In genomic region chr14:50342211-50343080, GRCh38 we compare ENCODE assay signal across 8 cellular contexts. TPM values are rescaled to one million over a fixed set of nuclear protein-coding genes. Genes with fewer than 3 reads are reported as not detected.
DNase-seq lines count a peak whose midpoint lies in the region; ATAC-seq and TF ChIP-seq lines count a peak whose summit lies in the region.

No MANE protein-coding gene starts in this region.

- H3K4me3 ChIP-seq in body of pancreas (no peak overlapping the region), skin epidermis (peak overlapping the region in 1 of 7 experiments; percentile 11)

- no peak for TF ChIP-seq POLR2A in body of pancreas (IDR thresholded peaks at IDR 0.05)

- no peaks in the 10 kb centered on the region for H3K27me3 ChIP-seq in body of pancreas

- peak in 4 of 7 experiments; percentile 28 to 37 (median 34) for TF ChIP-seq CTCF in body of pancreas (IDR thresholded peaks at IDR 0.05)

- no peaks in the 10 kb centered on the region for H3K9me3 ChIP-seq in body of pancreas

- intact Hi-C loops in body of pancreas (cut with DNase I), result no loop called here

- H3K4me1 ChIP-seq in body of pancreas, result peaks cover 6% of the 10 kb centered on the region

- WGBS in body of pancreas, 2 donors, result 16 to 25% methylated on average over 8 of the region's 8 CpGs

- DNase-seq in GM03348 (ENCODE audit: low spot score) (peak; percentile 84), RPMI7951 (ENCODE audit: low read depth) (peak; percentile 82), body of pancreas (peak; percentile 37 to 53 (median 50)), iPS-NIHi11 (ENCODE audit: low spot score) (peak; percentile 59)
- no peak for DNase-seq in activated CD4-positive, CD25-positive, alpha-beta regulatory T cell (lab: John Stamatoyannopoulos, UW)

- H3K27ac ChIP-seq in body of pancreas (no peak overlapping the region), skin epidermis (peak overlapping the region in 14 of 21 experiments; percentile 5 to 73 (median 47))

- H3K36me3 ChIP-seq in body of pancreas (replicated peaks in 1 of 2; ENCODE audit: insufficient read depth in 1 of 2, low read depth in 2 of 2), result no peaks in the 10 kb centered on the region

- ATAC-seq in HG03432 (IDR thresholded peaks at IDR 0.05; ENCODE audit: unreplicated experiment), result peak; percentile 60
- peak; percentile 58 for ATAC-seq in body of pancreas
- no peak for ATAC-seq in HG02970 (IDR thresholded peaks at IDR 0.05; ENCODE audit: low FRiP score, unreplicated experiment)

RNA-seq across cellular contexts. Expression of gene DMAC2L, which starts 30.3 kb away (rescaled TPM):
- 8.8 and 9.0 TPM in 2 replicates for total RNA-seq in RPMI7951 (2014; rRNA removed; shearing (Covaris generic))
- total RNA-seq in body of pancreas, result 1 to 10 TPM; 2.6 to 3.9 TPM

RNA-seq across cellular contexts. Expression of gene L2HGDH, which starts 30.4 kb away (rescaled TPM):
- 4.3 and 5.5 TPM in 2 replicates for total RNA-seq in RPMI7951 (2014; rRNA removed; shearing (Covaris generic))
- 1 to 10 TPM; 3.4 to 4.9 TPM for total RNA-seq in body of pancreas

RNA-seq across cellular contexts. Expression of gene CDKL1, which starts 54.2 kb away (rescaled TPM):
- 4.6 and 7.3 TPM in 2 replicates for total RNA-seq in RPMI7951 (2014; rRNA removed; shearing (Covaris generic))
- 1 to 10 TPM; 6.2 to 7.3 TPM for total RNA-seq in body of pancreas

Comparison
In these comparisons a context has a peak if more than half of its experiments do, and no peak if none do; other contexts are left out.
1. DNase-seq: peak in GM03348 (single experiment), RPMI7951 (single experiment), body of pancreas (4 of 4) and iPS-NIHi11 (single experiment); none in activated CD4-positive, CD25-positive, alpha-beta regulatory T cell (0 of 4).
2. H3K27ac ChIP-seq: peak in skin epidermis (14 of 21); none in body of pancreas (0 of 4).